ENCODE assay signal across 25 cellular contexts in the genomic region with DNA sequence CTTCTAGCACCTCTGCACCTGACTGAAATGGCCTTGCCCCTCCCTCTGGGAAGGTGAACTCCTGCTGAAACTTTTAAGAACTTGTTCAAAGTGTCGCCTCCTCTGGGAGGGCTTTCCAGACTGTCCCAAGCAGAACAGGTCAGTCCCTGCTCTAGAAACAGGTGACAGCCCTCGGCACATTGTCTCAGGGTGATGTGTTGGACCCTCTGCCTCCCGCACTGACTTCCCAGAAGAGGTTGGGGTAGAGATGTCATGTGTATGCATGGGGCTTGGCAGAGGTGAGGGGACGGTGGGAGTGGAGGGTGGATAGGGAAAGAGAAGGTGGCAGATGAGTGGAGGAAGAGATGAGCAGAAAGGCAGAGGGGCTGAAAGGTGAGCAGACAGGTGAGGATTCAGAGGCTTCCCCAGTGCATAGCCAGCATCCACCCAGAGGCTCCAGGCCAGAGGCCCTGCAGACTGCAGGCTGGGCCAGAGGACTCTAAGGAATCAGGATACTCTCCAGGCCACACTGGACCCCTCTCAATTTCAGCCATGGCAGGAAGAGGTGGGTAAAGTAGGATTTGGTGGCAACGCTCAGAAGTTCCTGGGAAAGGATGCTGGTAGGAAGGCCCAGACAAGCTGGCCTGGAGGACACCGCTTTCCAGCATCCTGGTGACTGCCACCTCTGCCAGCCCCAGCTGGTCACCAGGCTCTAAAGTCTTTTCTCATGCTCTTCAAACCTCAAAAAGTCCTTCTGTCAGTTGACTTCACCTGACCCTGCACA. TPM values are rescaled to one million over a fixed set of nuclear protein-coding genes. Genes with fewer than 3 reads are reported as not detected.
DNase-seq lines count a peak whose midpoint lies in the region; ATAC-seq and TF ChIP-seq lines count a peak whose summit lies in the region.
"Had no signal": no experiment of that assay in that cellular context is flagged by ENCODE, and none has a peak within 500 bp of the region (broad histone marks: within the 10 kb centered on the region; RNA-seq: fewer than 3 reads in every experiment).

No MANE protein-coding gene starts in this region.

- H4K20me1 ChIP-seq in smooth muscle cell (ENCODE audit: low read depth) = no peaks in the 10 kb centered on the region

- no peak overlapping the region for H3K4me3 Mint-ChIP-seq in activated CD4-positive, alpha-beta memory T cell treated with anti-CD3 and anti-CD28 coated beads for 36 hours
- H3K4me3 Mint-ChIP-seq: activated CD8-positive, alpha-beta T cell treated with anti-CD3 and anti-CD28 coated beads for 36 hours; activated T-helper 17 cell treated with anti-CD3 and anti-CD28 coated beads, Interleukin-2, amount 50 U/mL, for 72 hours; brain; CD4-positive, alpha-beta T cell; HFFc6; naive thymus-derived CD8-positive, alpha-beta T cell had no signal

- no peak for TF ChIP-seq CTCF in lower leg skin (IDR thresholded peaks at IDR 0.05)
- TF ChIP-seq CTCF in upper lobe of right lung (IDR thresholded peaks at IDR 0.05) = no peak
- TF ChIP-seq CTCF in smooth muscle cell (IDR thresholded peaks at IDR 0.05; ENCODE audit: borderline replicate concordance, insufficient read depth, poor library complexity, severe bottlenecking) = no peak

- H3K27ac ChIP-seq in upper lobe of right lung (no peak overlapping the region), smooth muscle cell (ENCODE audit: low read depth) (no peak overlapping the region)
- H3K27ac ChIP-seq: parathyroid adenoma, right lobe of liver had no signal

- WGBS in lower leg skin, 2 donors = 95% methylated on average over 6 of the region's 6 CpGs
- 95% methylated on average over 6 of the region's 6 CpGs for WGBS in smooth muscle cell (ENCODE audit: low lambda C conversion rate)

- POLR2A ChIA-PET in activated CD4-positive, alpha-beta memory T cell treated with anti-CD3 and anti-CD28 coated beads for 36 hours (lab: Charles Lee) = no interaction called here

- DNase-seq in cardiac septum (ENCODE audit: low spot score) (peak; percentile 71), left cardiac atrium (no peak), lower leg skin (ENCODE audit: low spot score in 2 of 2) (peak; percentile 10 to 81), upper lobe of right lung (peak; percentile 54), smooth muscle cell (lab: John Stamatoyannopoulos, UW; ENCODE audit: unreplicated experiment) (no peak), NCI-H1048 (lab: John Stamatoyannopoulos, UW) (no peak), CD1c-positive myeloid dendritic cell (ENCODE audit: extremely low spot score) (no peak)
- peak; percentile 6 for DNase-seq in activated CD4-positive, alpha-beta memory T cell treated with anti-CD3 and anti-CD28 coated beads for 36 hours
- DNase-seq: activated CD8-positive, alpha-beta T cell treated with anti-CD3 and anti-CD28 coated beads for 36 hours; DMS 273 treated with DMSO at 0.1 percent for 48 hours; esophagus squamous epithelium; HFFc6; KG1; kidney glomerular epithelial cell; NCI-H2171; NCI-H526 had no signal

- CTCF ChIA-PET in activated CD4-positive, alpha-beta memory T cell treated with anti-CD3 and anti-CD28 coated beads for 36 hours (lab: Charles Lee) = no interaction called here

- H2AFZ ChIP-seq in smooth muscle cell (ENCODE audit: low read depth) = no peak overlapping the region
- H2AFZ ChIP-seq: parathyroid adenoma had no signal

- H3K9me3 Mint-ChIP-seq in activated CD4-positive, alpha-beta memory T cell treated with anti-CD3 and anti-CD28 coated beads for 36 hours = no peaks in the 10 kb centered on the region
- H3K9me3 Mint-ChIP-seq: activated CD8-positive, alpha-beta T cell treated with anti-CD3 and anti-CD28 coated beads for 36 hours; activated T-helper 17 cell treated with anti-CD3 and anti-CD28 coated beads, Interleukin-2, amount 50 U/mL, for 72 hours; CD4-positive, alpha-beta T cell; HFFc6; naive thymus-derived CD8-positive, alpha-beta T cell had no signal

- no peak for ATAC-seq in left cardiac atrium
- no peak for ATAC-seq in upper lobe of right lung
- ATAC-seq: activated CD8-positive, alpha-beta T cell treated with anti-CD3 and anti-CD28 coated beads for 36 hours; activated T-helper 17 cell treated with anti-CD3 and anti-CD28 coated beads, Interleukin-2, amount 50 U/mL, for 72 hours; naive thymus-derived CD8-positive, alpha-beta T cell had no signal

- H3K9me3 ChIP-seq in upper lobe of right lung (no peaks in the 10 kb centered on the region), smooth muscle cell (replicated peaks; ENCODE audit: low read depth) (no peaks in the 10 kb centered on the region)
- H3K9me3 ChIP-seq: esophagus squamous epithelium, gastrocnemius medialis, right lobe of liver had no signal

- H3K27me3 ChIP-seq in upper lobe of right lung (no peaks in the 10 kb centered on the region), smooth muscle cell (ENCODE audit: low read depth) (no peaks in the 10 kb centered on the region)
- H3K27me3 ChIP-seq: esophagus squamous epithelium, gastrocnemius medialis, right lobe of liver had no signal

- H3K4me3 ChIP-seq in lower leg skin (ENCODE audit: low read depth, poor library complexity, severe bottlenecking) (no peak overlapping the region), upper lobe of right lung (no peak overlapping the region), smooth muscle cell (no peak overlapping the region)
- H3K4me3 ChIP-seq: esophagus squamous epithelium, gastrocnemius medialis, right lobe of liver had no signal

- no peak for TF ChIP-seq POLR2A in lower leg skin (IDR thresholded peaks at IDR 0.05)

- no peak overlapping the region for H3K27ac Mint-ChIP-seq in activated CD4-positive, alpha-beta memory T cell treated with anti-CD3 and anti-CD28 coated beads for 36 hours
- H3K27ac Mint-ChIP-seq: activated CD8-positive, alpha-beta T cell treated with anti-CD3 and anti-CD28 coated beads for 36 hours; CD4-positive, alpha-beta T cell; HFFc6 had no signal

- no peaks in the 10 kb centered on the region for H3K79me2 ChIP-seq in smooth muscle cell (ENCODE audit: low read depth)
- H3K79me2 ChIP-seq: parathyroid adenoma had no signal

- no peaks in the 10 kb centered on the region for H3K4me1 Mint-ChIP-seq in activated CD4-positive, alpha-beta memory T cell treated with anti-CD3 and anti-CD28 coated beads for 36 hours (ENCODE audit: low read depth)
- H3K4me1 Mint-ChIP-seq: activated T-helper 17 cell treated with anti-CD3 and anti-CD28 coated beads, Interleukin-2, amount 50 U/mL, for 72 hours had no signal

- H3K27me3 Mint-ChIP-seq in activated CD4-positive, alpha-beta memory T cell treated with anti-CD3 and anti-CD28 coated beads for 36 hours = no peaks in the 10 kb centered on the region
- H3K27me3 Mint-ChIP-seq: activated CD8-positive, alpha-beta T cell treated with anti-CD3 and anti-CD28 coated beads for 36 hours; activated T-helper 17 cell treated with anti-CD3 and anti-CD28 coated beads, Interleukin-2, amount 50 U/mL, for 72 hours; CD4-positive, alpha-beta T cell; naive thymus-derived CD8-positive, alpha-beta T cell had no signal

- peaks cover 10% of the 10 kb centered on the region for H3F3A ChIP-seq in smooth muscle cell (ENCODE audit: low read depth)

- H3K4me2 ChIP-seq in smooth muscle cell = no peak overlapping the region

- intact Hi-C loops in cardiac septum (cut with DNase I) (no loop called here), left cardiac atrium (cut with DNase I) (no loop called here), lower leg skin (cut with DNase I; ENCODE audit: low total_unique reads) (no loop called here), upper lobe of right lung (cut with DNase I) (no loop called here)
- intact Hi-C loops in activated CD4-positive, alpha-beta memory T cell treated with anti-CD3 and anti-CD28 coated beads for 36 hours (cut with micrococcal nuclease) = no loop called here

- H3K4me1 ChIP-seq in upper lobe of right lung = no peaks in the 10 kb centered on the region
- peaks cover 9% of the 10 kb centered on the region for H3K4me1 ChIP-seq in smooth muscle cell (ENCODE audit: low read depth)
- H3K4me1 ChIP-seq: right lobe of liver had no signal

- no peak overlapping the region for H3K9ac ChIP-seq in smooth muscle cell (ENCODE audit: low read depth)
- H3K9ac ChIP-seq: parathyroid adenoma had no signal

- no peaks in the 10 kb centered on the region for H3K36me3 Mint-ChIP-seq in activated CD4-positive, alpha-beta memory T cell treated with anti-CD3 and anti-CD28 coated beads for 36 hours
- H3K36me3 Mint-ChIP-seq: brain; naive thymus-derived CD8-positive, alpha-beta T cell had no signal

- H3K36me3 ChIP-seq in upper lobe of right lung = no peaks in the 10 kb centered on the region
- no peaks in the 10 kb centered on the region for H3K36me3 ChIP-seq in smooth muscle cell (ENCODE audit: low read depth)
- H3K36me3 ChIP-seq: esophagus squamous epithelium, gastrocnemius medialis, right lobe of liver had no signal

RNA-seq across cellular contexts. Expression of a gene that starts 24.8 kb away (rescaled TPM):
- total RNA-seq in cardiac septum (870 TPM), left cardiac atrium (100 to 1,000 TPM; 436 to 508 TPM), lower leg skin (100 to 1,000 TPM in 2 of 4 donors, 10 to 100 TPM in 2; 57.7 to 120 (median 95.7) TPM), upper lobe of right lung (669 TPM), smooth muscle cell (61.5 and 67.7 TPM in 2 replicates)
- total RNA-seq in activated CD4-positive, alpha-beta memory T cell treated with anti-CD3 and anti-CD28 coated beads for 36 hours = under 1 TPM; 0.92 to 0.97 TPM
- polyA plus RNA-seq in smooth muscle cell = 45.0 and 52.3 TPM in 2 replicates
- polyA plus RNA-seq: naive thymus-derived CD8-positive, alpha-beta T cell had no signal

RNA-seq across cellular contexts. Expression of a gene that starts 41.4 kb away (rescaled TPM):
- not detected for total RNA-seq in cardiac septum
- not detected for total RNA-seq in left cardiac atrium
- 1 to 10 TPM in 1 of 2 experiments, under 1 TPM in 1; 0.93 to 1.8 TPM for total RNA-seq in activated CD4-positive, alpha-beta memory T cell treated with anti-CD3 and anti-CD28 coated beads for 36 hours
- not detected for total RNA-seq in lower leg skin
- total RNA-seq in upper lobe of right lung = not detected
- not detected in 2 replicates for total RNA-seq in smooth muscle cell
- 0.10 TPM in 1 of 2 replicates, not detected in the other for polyA plus RNA-seq in smooth muscle cell
- total RNA-seq: esophagus squamous epithelium, HFFc6, HT-29 had no signal
- polyA plus RNA-seq: AG04450 had no signal

Comparison
In these comparisons a context has a peak if more than half of its experiments do, and no peak if none do; other contexts are left out.
1. DNase-seq: peak in cardiac septum (single experiment), activated CD4-positive, alpha-beta memory T cell treated with anti-CD3 and anti-CD28 coated beads for 36 hours (single experiment), lower leg skin (2 of 2) and upper lobe of right lung (single experiment); none in left cardiac atrium (single experiment), smooth muscle cell (single experiment), NCI-H1048 (single experiment) and CD1c-positive myeloid dendritic cell (single experiment).
2. RNA of a gene that starts 24.8 kb away (total RNA-seq): 870 TPM in cardiac septum (single experiment), 669 TPM in upper lobe of right lung (single experiment), 436 to 508 TPM in left cardiac atrium, 57.7 to 120 TPM in lower leg skin and 61.5 to 67.7 TPM in smooth muscle cell; 0.92 to 0.97 TPM in activated CD4-positive, alpha-beta memory T cell treated with anti-CD3 and anti-CD28 coated beads for 36 hours; every median in the first group is over 10 times any median in the second.